19 cellular contexts compared by ENCODE assay signal in genomic region chr12:25924535-25925001, GRCh38. TPM values are rescaled to one million over a fixed set of nuclear protein-coding genes. Genes with fewer than 3 reads are reported as not detected.
A peak's percentile ranks its signal among the peaks of the same experiment; 100 is the strongest.
DNase-seq lines count a peak whose midpoint lies in the region; ATAC-seq lines count a peak whose summit lies in the region.
"Had no signal": no experiment of that assay in that cellular context is flagged by ENCODE, and none has a peak within 500 bp of the region (broad histone marks: within the 10 kb centered on the region; RNA-seq: fewer than 3 reads in every experiment).

No MANE protein-coding gene starts in this region.

- no peak overlapping the region for H3K27ac Mint-ChIP-seq in activated T-cell treated with anti-CD3 and anti-CD28 coated beads, Interleukin-2, amount 50 U/mL, for 72 hours
- H3K27ac Mint-ChIP-seq: activated naive CD4-positive, alpha-beta T cell treated with anti-CD3 and anti-CD28 coated beads, Interleukin-2, amount 50 U/mL, for 72 hours; CD4-positive, CD25-positive, alpha-beta regulatory T cell had no signal

- H3K36me3 Mint-ChIP-seq in activated T-cell treated with anti-CD3 and anti-CD28 coated beads, Interleukin-2, amount 50 U/mL, for 72 hours (ENCODE audit: insufficient read depth in 2 of 2) = no peaks in the 10 kb centered on the region
- H3K36me3 Mint-ChIP-seq: activated naive CD4-positive, alpha-beta T cell treated with anti-CD3 and anti-CD28 coated beads, Interleukin-2, amount 50 U/mL, for 72 hours; CD4-positive, CD25-positive, alpha-beta regulatory T cell had no signal

- ATAC-seq in esophagus mucosa = peak; percentile 45
- no peak for ATAC-seq in activated T-cell treated with anti-CD3 and anti-CD28 coated beads, Interleukin-2, amount 50 U/mL, for 72 hours (replicated peaks in 1 of 2)
- ATAC-seq: activated naive CD4-positive, alpha-beta T cell treated with anti-CD3 and anti-CD28 coated beads, Interleukin-2, amount 50 U/mL, for 72 hours; body of pancreas had no signal

- peaks cover 6% of the 10 kb centered on the region for H3K27me3 Mint-ChIP-seq in activated T-cell treated with anti-CD3 and anti-CD28 coated beads, Interleukin-2, amount 50 U/mL, for 72 hours (ENCODE audit: low read depth)

- H3K4me1 Mint-ChIP-seq in activated T-cell treated with anti-CD3 and anti-CD28 coated beads, Interleukin-2, amount 50 U/mL, for 72 hours (ENCODE audit: low read depth) = no peaks in the 10 kb centered on the region
- H3K4me1 Mint-ChIP-seq: CD4-positive, CD25-positive, alpha-beta regulatory T cell had no signal

- no peaks in the 10 kb centered on the region for H3K9me3 Mint-ChIP-seq in activated T-cell treated with anti-CD3 and anti-CD28 coated beads, Interleukin-2, amount 50 U/mL, for 72 hours
- H3K9me3 Mint-ChIP-seq: activated naive CD4-positive, alpha-beta T cell treated with anti-CD3 and anti-CD28 coated beads, Interleukin-2, amount 50 U/mL, for 72 hours had no signal

- peak; percentile 75 for DNase-seq in DMS53 (lab: John Stamatoyannopoulos, UW)
- no peak for DNase-seq in DMS53 treated with DMSO at 0.1 percent for 48 hours (lab: John Stamatoyannopoulos, UW; ENCODE audit: unreplicated experiment)
- peak; percentile 76 for DNase-seq in RPMI7951 (ENCODE audit: low read depth)
- DNase-seq in renal cortical epithelial cell (ENCODE audit: low read depth) = peak; percentile 24
- DNase-seq in NCI-H345 treated with DMSO at 0.1 percent for 48 hours (lab: John Stamatoyannopoulos, UW; ENCODE audit: unreplicated experiment) = no peak
- no peak for DNase-seq in activated T-cell treated with anti-CD3 and anti-CD28 coated beads, Interleukin-2, amount 50 U/mL, for 72 hours
- no peak for DNase-seq in activated CD4-positive, alpha-beta T cell treated with anti-CD3 and anti-CD28 coated beads for 1 hour
- DNase-seq: activated CD4-positive, alpha-beta T cell treated with anti-CD3 and anti-CD28 coated beads, Interleukin-2, amount 50 U/mL, for 48 hours; activated T-cell treated with anti-CD3 and anti-CD28 coated beads, Interleukin-2, amount 50 U/mL, for 1 hour; body of pancreas; CD4-positive, CD25-positive, alpha-beta regulatory T cell; DMS79; effector CD4-positive, alpha-beta T cell; NCI-H1930; NCI-H510A; posterior cingulate gyrus; transverse colon had no signal

- no peak overlapping the region for H3K4me3 Mint-ChIP-seq in activated T-cell treated with anti-CD3 and anti-CD28 coated beads, Interleukin-2, amount 50 U/mL, for 72 hours
- H3K4me3 Mint-ChIP-seq: CD4-positive, CD25-positive, alpha-beta regulatory T cell had no signal

RNA-seq across cellular contexts. Expression of gene RASSF8, which starts 33.9 kb away (rescaled TPM):
- total RNA-seq in RPMI7951 (2014; rRNA removed; shearing (Covaris generic)) = 37.5 and 41.7 TPM in 2 replicates
- total RNA-seq in esophagus mucosa (4.3 TPM), renal cortical epithelial cell (48.1 and 68.5 TPM in 2 replicates)
- 10 to 100 TPM in 1 of 2 donors, 1 to 10 TPM in 1; 1.3 to 12.8 TPM for total RNA-seq in activated T-cell treated with anti-CD3 and anti-CD28 coated beads, Interleukin-2, amount 50 U/mL, for 72 hours

Comparison
In these comparisons a context has a peak if more than half of its experiments do, and no peak if none do; other contexts are left out.
1. DNase-seq: peak in DMS53 (single experiment), RPMI7951 (single experiment) and renal cortical epithelial cell (single experiment); none in DMS53 treated with DMSO at 0.1 percent for 48 hours (single experiment), NCI-H345 treated with DMSO at 0.1 percent for 48 hours (single experiment), activated T-cell treated with anti-CD3 and anti-CD28 coated beads, Interleukin-2, amount 50 U/mL, for 72 hours (0 of 2) and activated CD4-positive, alpha-beta T cell treated with anti-CD3 and anti-CD28 coated beads for 1 hour (single experiment).